ENCODE assay signal across 1 cellular context in genomic region chr12:55815473-55815872, GRCh38.
TF ChIP-seq lines count a peak whose summit lies in the region.

No MANE protein-coding gene starts in this region.

TF ChIP-seq in endothelial cell of umbilical vein, 7 proteins besides CTCF, POLR2A, EP300 and RAD21:
- no peak for TF ChIP-seq MYC (IDR thresholded peaks at IDR 0.05; ENCODE audit: low read depth, low read length)
- TF ChIP-seq EZH2 (IDR thresholded peaks at IDR 0.05; ENCODE audit: borderline replicate concordance, low read depth, low read length, severe bottlenecking) = no peak
- no peak for TF ChIP-seq FOS (IDR thresholded peaks at IDR 0.05; ENCODE audit: borderline replicate concordance, insufficient read depth, low read length)
- TF ChIP-seq JUN (IDR thresholded peaks at IDR 0.05; ENCODE audit: borderline replicate concordance, insufficient read depth, insufficient read length, low read depth) = no peak
- TF ChIP-seq MAX (IDR thresholded peaks at IDR 0.05; ENCODE audit: insufficient read depth, insufficient read length) = no peak
- TF ChIP-seq POLR2AphosphoS5 (IDR thresholded peaks at IDR 0.05; ENCODE audit: insufficient read depth, low read depth, low read length) = no peak
- TF ChIP-seq GATA2 (IDR thresholded peaks at IDR 0.05; ENCODE audit: insufficient read depth, insufficient read length, low read depth, low read length) = no peak
